ENCODE assay signal across 1 cellular context in the genomic region with DNA sequence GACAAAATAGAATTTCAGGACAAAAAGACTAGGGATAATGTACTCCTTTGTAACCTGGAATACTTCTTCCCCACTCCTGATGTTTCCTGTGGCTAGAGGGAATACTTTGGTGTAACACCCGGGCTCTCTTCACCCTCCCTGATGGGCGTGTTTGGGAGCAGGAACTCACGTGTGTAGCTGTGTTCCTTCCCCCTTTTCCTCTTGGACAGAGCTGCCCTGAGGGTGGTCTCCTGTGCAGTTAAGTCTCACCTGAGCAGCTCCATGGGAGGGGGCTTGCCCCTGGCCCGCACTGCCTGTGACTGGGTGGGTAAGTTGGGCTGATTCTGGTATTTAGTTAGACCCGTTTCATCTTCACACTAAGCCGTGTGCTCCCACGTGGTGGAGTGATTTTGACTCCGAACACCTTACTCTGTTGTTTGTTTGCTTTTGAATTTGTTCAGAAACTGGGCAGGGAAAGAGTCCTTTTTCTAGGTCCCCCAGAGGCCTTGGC.
TF ChIP-seq lines count a peak whose summit lies in the region.

No MANE protein-coding gene starts in this region.

TF ChIP-seq in HepG2, 621 proteins besides CTCF, POLR2A, EP300 and RAD21 (continued from another document and continues in another):
- TF ChIP-seq, protein P1, sequence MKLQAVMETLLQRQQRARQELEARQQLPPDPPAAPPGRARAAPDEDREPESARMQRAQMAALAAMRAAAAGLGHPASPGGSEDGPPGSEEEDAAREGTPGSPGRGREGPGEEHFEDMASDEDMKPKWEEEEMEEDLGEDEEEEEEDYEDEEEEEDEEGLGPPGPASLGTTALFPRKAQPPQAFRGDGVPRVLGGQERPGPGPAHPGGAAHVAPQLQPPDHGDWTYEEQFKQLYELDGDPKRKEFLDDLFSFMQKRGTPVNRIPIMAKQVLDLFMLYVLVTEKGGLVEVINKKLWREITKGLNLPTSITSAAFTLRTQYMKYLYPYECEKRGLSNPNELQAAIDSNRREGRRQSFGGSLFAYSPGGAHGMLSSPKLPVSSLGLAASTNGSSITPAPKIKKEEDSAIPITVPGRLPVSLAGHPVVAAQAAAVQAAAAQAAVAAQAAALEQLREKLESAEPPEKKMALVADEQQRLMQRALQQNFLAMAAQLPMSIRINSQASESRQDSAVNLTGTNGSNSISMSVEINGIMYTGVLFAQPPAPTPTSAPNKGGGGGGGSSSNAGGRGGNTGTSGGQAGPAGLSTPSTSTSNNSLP (IDR thresholded peaks at IDR 0.05; ENCODE audit: low read depth, low read length), result 0 out of 2 replicates have a peak, but pooled peaks have one; percentile 21
- peak; percentile 63; the same call in 1 of the 2 replicates for TF ChIP-seq MIXL1 (CRISPR knock-in tag; IDR thresholded peaks at IDR 0.05)
- TF ChIP-seq HIVEP1 (CRISPR knock-in tag; IDR thresholded peaks at IDR 0.05), result peak; percentile 37; the same call in 1 of the 2 replicates
- TF ChIP-seq, protein P2, sequence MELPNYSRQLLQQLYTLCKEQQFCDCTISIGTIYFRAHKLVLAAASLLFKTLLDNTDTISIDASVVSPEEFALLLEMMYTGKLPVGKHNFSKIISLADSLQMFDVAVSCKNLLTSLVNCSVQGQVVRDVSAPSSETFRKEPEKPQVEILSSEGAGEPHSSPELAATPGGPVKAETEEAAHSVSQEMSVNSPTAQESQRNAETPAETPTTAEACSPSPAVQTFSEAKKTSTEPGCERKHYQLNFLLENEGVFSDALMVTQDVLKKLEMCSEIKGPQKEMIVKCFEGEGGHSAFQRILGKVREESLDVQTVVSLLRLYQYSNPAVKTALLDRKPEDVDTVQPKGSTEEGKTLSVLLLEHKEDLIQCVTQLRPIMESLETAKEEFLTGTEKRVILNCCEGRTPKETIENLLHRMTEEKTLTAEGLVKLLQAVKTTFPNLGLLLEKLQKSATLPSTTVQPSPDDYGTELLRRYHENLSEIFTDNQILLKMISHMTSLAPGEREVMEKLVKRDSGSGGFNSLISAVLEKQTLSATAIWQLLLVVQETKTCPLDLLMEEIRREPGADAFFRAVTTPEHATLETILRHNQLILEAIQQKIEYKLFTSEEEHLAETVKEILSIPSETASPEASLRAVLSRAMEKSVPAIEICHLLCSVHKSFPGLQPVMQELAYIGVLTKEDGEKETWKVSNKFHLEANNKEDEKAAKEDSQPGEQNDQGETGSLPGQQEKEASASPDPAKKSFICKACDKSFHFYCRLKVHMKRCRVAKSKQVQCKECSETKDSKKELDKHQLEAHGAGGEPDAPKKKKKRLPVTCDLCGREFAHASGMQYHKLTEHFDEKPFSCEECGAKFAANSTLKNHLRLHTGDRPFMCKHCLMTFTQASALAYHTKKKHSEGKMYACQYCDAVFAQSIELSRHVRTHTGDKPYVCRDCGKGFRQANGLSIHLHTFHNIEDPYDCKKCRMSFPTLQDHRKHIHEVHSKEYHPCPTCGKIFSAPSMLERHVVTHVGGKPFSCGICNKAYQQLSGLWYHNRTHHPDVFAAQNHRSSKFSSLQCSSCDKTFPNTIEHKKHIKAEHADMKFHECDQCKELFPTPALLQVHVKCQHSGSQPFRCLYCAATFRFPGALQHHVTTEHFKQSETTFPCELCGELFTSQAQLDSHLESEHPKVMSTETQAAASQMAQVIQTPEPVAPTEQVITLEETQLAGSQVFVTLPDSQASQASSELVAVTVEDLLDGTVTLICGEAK (IDR thresholded peaks at IDR 0.05), result peak; percentile 55
- TF ChIP-seq, protein P2 (CRISPR knock-in tag; IDR thresholded peaks at IDR 0.05), result peak; percentile 63
- TF ChIP-seq ZC3H13 (CRISPR knock-in tag; IDR thresholded peaks at IDR 0.05), result no peak
- TF ChIP-seq ZNF652 (CRISPR knock-in tag; IDR thresholded peaks at IDR 0.05; ENCODE audit: borderline replicate concordance, low read depth), result peak; percentile 38; the same call in 1 of the 2 replicates
- TF ChIP-seq BRCA1 (CRISPR knock-in tag; IDR thresholded peaks at IDR 0.05), result peak; percentile 65; the same call in 1 of the 2 replicates
- TF ChIP-seq ZNF558 (CRISPR knock-in tag; IDR thresholded peaks at IDR 0.05; ENCODE audit: borderline replicate concordance), result no peak
- no peak for TF ChIP-seq ZNF746 (CRISPR knock-in tag; IDR thresholded peaks at IDR 0.05)
- TF ChIP-seq, protein P3, sequence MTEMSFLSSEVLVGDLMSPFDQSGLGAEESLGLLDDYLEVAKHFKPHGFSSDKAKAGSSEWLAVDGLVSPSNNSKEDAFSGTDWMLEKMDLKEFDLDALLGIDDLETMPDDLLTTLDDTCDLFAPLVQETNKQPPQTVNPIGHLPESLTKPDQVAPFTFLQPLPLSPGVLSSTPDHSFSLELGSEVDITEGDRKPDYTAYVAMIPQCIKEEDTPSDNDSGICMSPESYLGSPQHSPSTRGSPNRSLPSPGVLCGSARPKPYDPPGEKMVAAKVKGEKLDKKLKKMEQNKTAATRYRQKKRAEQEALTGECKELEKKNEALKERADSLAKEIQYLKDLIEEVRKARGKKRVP (CRISPR knock-in tag; IDR thresholded peaks at IDR 0.05), result peak in 1 of 2 experiments; percentile 63; a peak in 2 of 4 replicates
- TF ChIP-seq KLF11 (CRISPR knock-in tag; IDR thresholded peaks at IDR 0.05), result 0 out of 2 replicates have a peak, but pooled peaks have one; percentile 73
- TF ChIP-seq XBP1 (CRISPR knock-in tag; IDR thresholded peaks at IDR 0.05), result peak; percentile 68; the same call in 1 of the 2 replicates
- TF ChIP-seq ZNF354B (CRISPR knock-in tag; IDR thresholded peaks at IDR 0.05), result no peak
- TF ChIP-seq NFE2L1 (CRISPR knock-in tag; IDR thresholded peaks at IDR 0.05; ENCODE audit: borderline replicate concordance), result no peak
- TF ChIP-seq POGZ (CRISPR knock-in tag; IDR thresholded peaks at IDR 0.05), result peak; percentile 40; the same call in 1 of the 2 replicates
- TF ChIP-seq ZNF549 (CRISPR knock-in tag; IDR thresholded peaks at IDR 0.05), result no peak
- TF ChIP-seq ZMYM2 (CRISPR knock-in tag; IDR thresholded peaks at IDR 0.05), result no peak
- 0 out of 2 replicates have a peak, but pooled peaks have one; percentile 30 for TF ChIP-seq NCOA1 (CRISPR knock-in tag; IDR thresholded peaks at IDR 0.05)
- TF ChIP-seq ZSCAN29 (CRISPR knock-in tag; conservative IDR thresholded peaks at IDR 0.05), result 0 out of 2 replicates have a peak, but pooled peaks have one; percentile 39
- TF ChIP-seq HMGA1 (CRISPR knock-in tag; conservative IDR thresholded peaks at IDR 0.05), result no peak
- TF ChIP-seq NFYC (CRISPR knock-in tag; IDR thresholded peaks at IDR 0.05), result peak; percentile 54
- TF ChIP-seq ZSCAN12 (CRISPR knock-in tag; IDR thresholded peaks at IDR 0.05), result 0 out of 2 replicates have a peak, but pooled peaks have one; percentile 32
- TF ChIP-seq, protein P4, sequence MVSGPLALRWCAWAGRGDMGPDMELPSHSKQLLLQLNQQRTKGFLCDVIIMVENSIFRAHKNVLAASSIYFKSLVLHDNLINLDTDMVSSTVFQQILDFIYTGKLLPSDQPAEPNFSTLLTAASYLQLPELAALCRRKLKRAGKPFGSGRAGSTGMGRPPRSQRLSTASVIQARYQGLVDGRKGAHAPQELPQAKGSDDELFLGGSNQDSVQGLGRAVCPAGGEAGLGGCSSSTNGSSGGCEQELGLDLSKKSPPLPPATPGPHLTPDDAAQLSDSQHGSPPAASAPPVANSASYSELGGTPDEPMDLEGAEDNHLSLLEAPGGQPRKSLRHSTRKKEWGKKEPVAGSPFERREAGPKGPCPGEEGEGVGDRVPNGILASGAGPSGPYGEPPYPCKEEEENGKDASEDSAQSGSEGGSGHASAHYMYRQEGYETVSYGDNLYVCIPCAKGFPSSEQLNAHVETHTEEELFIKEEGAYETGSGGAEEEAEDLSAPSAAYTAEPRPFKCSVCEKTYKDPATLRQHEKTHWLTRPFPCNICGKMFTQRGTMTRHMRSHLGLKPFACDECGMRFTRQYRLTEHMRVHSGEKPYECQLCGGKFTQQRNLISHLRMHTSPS (CRISPR knock-in tag; IDR thresholded peaks at IDR 0.05; ENCODE audit: low read depth), result no peak
- TF ChIP-seq, protein P5, sequence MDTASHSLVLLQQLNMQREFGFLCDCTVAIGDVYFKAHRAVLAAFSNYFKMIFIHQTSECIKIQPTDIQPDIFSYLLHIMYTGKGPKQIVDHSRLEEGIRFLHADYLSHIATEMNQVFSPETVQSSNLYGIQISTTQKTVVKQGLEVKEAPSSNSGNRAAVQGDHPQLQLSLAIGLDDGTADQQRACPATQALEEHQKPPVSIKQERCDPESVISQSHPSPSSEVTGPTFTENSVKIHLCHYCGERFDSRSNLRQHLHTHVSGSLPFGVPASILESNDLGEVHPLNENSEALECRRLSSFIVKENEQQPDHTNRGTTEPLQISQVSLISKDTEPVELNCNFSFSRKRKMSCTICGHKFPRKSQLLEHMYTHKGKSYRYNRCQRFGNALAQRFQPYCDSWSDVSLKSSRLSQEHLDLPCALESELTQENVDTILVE (CRISPR knock-in tag; IDR thresholded peaks at IDR 0.05), result peak; percentile 70
- no peak for TF ChIP-seq SMC3 (IDR thresholded peaks at IDR 0.05; ENCODE audit: low read length)
- TF ChIP-seq RFX1 (IDR thresholded peaks at IDR 0.05), result no peak
- TF ChIP-seq, protein P6, sequence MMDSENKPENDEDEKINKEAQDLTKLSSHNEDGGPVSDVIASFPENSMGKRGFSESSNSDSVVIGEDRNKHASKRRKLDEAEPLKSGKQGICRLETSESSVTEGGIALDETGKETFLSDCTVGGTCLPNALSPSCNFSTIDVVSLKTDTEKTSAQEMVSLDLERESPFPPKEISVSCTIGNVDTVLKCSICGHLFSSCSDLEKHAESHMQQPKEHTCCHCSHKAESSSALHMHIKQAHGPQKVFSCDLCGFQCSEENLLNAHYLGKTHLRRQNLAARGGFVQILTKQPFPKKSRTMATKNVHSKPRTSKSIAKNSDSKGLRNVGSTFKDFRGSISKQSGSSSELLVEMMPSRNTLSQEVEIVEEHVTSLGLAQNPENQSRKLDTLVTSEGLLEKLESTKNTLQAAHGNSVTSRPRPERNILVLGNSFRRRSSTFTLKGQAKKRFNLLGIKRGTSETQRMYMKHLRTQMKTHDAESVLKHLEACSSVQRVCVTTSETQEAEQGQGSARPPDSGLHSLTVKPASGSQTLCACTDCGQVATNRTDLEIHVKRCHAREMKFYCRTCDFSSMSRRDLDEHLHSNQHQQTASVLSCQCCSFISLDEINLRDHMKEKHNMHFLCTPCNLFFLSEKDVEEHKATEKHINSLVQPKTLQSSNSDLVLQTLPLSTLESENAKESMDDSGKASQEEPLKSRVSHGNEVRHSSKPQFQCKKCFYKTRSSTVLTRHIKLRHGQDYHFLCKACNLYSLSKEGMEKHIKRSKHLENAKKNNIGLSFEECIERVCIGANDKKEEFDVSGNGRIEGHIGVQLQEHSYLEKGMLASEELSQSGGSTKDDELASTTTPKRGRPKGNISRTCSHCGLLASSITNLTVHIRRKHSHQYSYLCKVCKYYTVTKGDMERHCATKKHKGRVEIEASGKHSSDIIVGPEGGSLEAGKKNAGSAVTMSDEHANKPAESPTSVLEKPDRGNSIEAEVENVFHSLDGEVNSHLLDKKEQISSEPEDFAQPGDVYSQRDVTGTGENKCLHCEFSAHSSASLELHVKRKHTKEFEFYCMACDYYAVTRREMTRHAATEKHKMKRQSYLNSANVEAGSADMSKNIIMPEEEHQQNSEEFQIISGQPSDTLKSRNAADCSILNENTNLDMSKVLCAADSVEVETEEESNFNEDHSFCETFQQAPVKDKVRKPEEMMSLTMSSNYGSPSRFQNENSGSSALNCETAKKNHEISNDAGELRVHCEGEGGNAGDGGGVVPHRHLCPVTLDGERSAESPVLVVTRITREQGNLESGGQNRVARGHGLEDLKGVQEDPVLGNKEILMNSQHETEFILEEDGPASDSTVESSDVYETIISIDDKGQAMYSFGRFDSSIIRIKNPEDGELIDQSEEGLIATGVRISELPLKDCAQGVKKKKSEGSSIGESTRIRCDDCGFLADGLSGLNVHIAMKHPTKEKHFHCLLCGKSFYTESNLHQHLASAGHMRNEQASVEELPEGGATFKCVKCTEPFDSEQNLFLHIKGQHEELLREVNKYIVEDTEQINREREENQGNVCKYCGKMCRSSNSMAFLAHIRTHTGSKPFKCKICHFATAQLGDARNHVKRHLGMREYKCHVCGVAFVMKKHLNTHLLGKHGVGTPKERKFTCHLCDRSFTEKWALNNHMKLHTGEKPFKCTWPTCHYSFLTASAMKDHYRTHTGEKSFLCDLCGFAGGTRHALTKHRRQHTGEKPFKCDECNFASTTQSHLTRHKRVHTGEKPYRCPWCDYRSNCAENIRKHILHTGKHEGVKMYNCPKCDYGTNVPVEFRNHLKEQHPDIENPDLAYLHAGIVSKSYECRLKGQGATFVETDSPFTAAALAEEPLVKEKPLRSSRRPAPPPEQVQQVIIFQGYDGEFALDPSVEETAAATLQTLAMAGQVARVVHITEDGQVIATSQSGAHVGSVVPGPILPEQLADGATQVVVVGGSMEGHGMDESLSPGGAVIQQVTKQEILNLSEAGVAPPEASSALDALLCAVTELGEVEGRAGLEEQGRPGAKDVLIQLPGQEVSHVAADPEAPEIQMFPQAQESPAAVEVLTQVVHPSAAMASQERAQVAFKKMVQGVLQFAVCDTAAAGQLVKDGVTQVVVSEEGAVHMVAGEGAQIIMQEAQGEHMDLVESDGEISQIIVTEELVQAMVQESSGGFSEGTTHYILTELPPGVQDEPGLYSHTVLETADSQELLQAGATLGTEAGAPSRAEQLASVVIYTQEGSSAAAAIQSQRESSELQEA (CRISPR knock-in tag; IDR thresholded peaks at IDR 0.05; ENCODE audit: not compliant biosample characterization), result peak; percentile 72
- TF ChIP-seq ZNF484 (CRISPR knock-in tag; IDR thresholded peaks at IDR 0.05; ENCODE audit: borderline replicate concordance, low read depth), result no peak
- peak; percentile 66; the same call in 1 of the 2 replicates for TF ChIP-seq ZNF160 (CRISPR knock-in tag; IDR thresholded peaks at IDR 0.05)
- TF ChIP-seq ATF1 (CRISPR knock-in tag; IDR thresholded peaks at IDR 0.05), result peak; percentile 37; the same call in 1 of the 2 replicates
- TF ChIP-seq MED13 (CRISPR knock-in tag; IDR thresholded peaks at IDR 0.05), result 0 out of 2 replicates have a peak, but pooled peaks have one; percentile 28
